Comparison of ENCODE assay signal across 8 cellular contexts in the genomic region with DNA sequence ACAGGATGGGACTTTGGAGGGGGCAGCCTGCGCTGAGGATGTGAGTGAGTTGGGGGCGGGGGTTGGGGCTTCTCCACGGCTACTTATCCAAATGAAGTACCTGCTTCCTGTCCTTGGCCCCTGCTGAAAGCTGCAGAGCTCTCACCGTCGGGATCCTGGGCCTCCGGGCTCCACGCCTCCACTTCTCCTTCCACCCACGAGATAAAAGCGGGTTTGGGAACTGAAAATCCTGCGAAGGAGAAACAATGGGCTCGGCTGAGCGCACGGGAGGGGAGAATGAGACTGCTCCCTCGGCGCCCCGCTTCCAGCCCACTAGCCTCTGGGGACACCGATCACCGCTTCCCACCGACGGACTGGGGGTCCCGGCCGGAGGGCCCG. TPM values are rescaled to one million over a fixed set of nuclear protein-coding genes. Genes with fewer than 3 reads are reported as not detected.
A peak's percentile ranks its signal among the peaks of the same experiment; 100 is the strongest.
DNase-seq lines count a peak whose midpoint lies in the region; ATAC-seq, FAIRE-seq and TF ChIP-seq lines count a peak whose summit lies in the region.

No MANE protein-coding gene starts in this region.

- peaks cover 27% of the 10 kb centered on the region for H3K4me1 ChIP-seq in CD4-positive, CD25-positive, alpha-beta regulatory T cell (ENCODE audit: control insufficient read depth, insufficient read depth, low read length, poor library complexity, severe bottlenecking)
- H3K4me1 ChIP-seq in iPS-20b (ENCODE audit: insufficient read depth, low read length) (peaks cover 3% of the 10 kb centered on the region; the same call in 1 of the 2 replicates), stomach (peaks cover 17 to 56% (median 41%) of the 10 kb centered on the region in 4 donors)

- H3K27me3 Mint-ChIP-seq in CD4-positive, CD25-positive, alpha-beta regulatory T cell, result no peaks in the 10 kb centered on the region
- H3K27me3 Mint-ChIP-seq in activated naive CD8-positive, alpha-beta T cell, result no peaks in the 10 kb centered on the region

- WGBS in stomach, 5 donors, result 0 to 3% (median 2%) methylated on average over 9 to 23 of the region's 23 CpGs

- peaks cover 12% of the 10 kb centered on the region for H3K36me3 ChIP-seq in CD4-positive, CD25-positive, alpha-beta regulatory T cell (ENCODE audit: control insufficient read depth, insufficient read depth, low read length)
- H3K36me3 ChIP-seq in iPS-20b (ENCODE audit: insufficient read depth, low read depth, low read length) (peaks cover 41% of the 10 kb centered on the region), stomach (peaks cover 15 to 34% (median 33%) of the 10 kb centered on the region in 4 donors)

- peak overlapping the region in 2 of 3 donors; percentile 65 to 87 for H3K27ac Mint-ChIP-seq in CD4-positive, CD25-positive, alpha-beta regulatory T cell
- H3K27ac Mint-ChIP-seq in activated naive CD8-positive, alpha-beta T cell, result peak overlapping the region; percentile 84

- H3K9ac ChIP-seq in iPS-20b (ENCODE audit: low read depth, low read length), result peak overlapping the region; percentile 95

- H3K4me3 ChIP-seq in CD4-positive, CD25-positive, alpha-beta regulatory T cell (ENCODE audit: low read depth, low read length), result peak overlapping the region; percentile 87
- H3K4me3 ChIP-seq in iPS-20b (ENCODE audit: low read length) (peak overlapping the region; percentile 93), stomach (peak overlapping the region; percentile 67 to 83 (median 72))

- TF ChIP-seq EP300 in stomach (IDR thresholded peaks at IDR 0.05), result no peak

- H3K36me3 Mint-ChIP-seq in CD4-positive, CD25-positive, alpha-beta regulatory T cell, result peaks cover 4% of the 10 kb centered on the region
- H3K36me3 Mint-ChIP-seq in activated naive CD8-positive, alpha-beta T cell, result peaks cover 2% of the 10 kb centered on the region

- no peaks in the 10 kb centered on the region for H3K27me3 ChIP-seq in CD4-positive, CD25-positive, alpha-beta regulatory T cell (ENCODE audit: control insufficient read depth, insufficient read depth, low read length)
- no peaks in the 10 kb centered on the region for H3K27me3 ChIP-seq in iPS-20b (ENCODE audit: insufficient read depth, low read length)
- H3K27me3 ChIP-seq in stomach, result no peaks in the 10 kb centered on the region

- peak overlapping the region; percentile 90 to 93 (median 91) for H3K4me3 Mint-ChIP-seq in CD4-positive, CD25-positive, alpha-beta regulatory T cell
- peak overlapping the region; percentile 89 for H3K4me3 Mint-ChIP-seq in activated naive CD8-positive, alpha-beta T cell

- DNase-seq in CD4-positive, CD25-positive, alpha-beta regulatory T cell, result peak in 1 of 3 donors; percentile 52
- DNase-seq in GM19238 (ENCODE audit: insufficient read length, low spot score), result peak; percentile 25
- peak; percentile 22 for DNase-seq in HT-29 (ENCODE audit: low spot score)
- no peak for DNase-seq in stomach
- DNase-seq in HTR-8/SVneo (ENCODE audit: insufficient read length, low spot score), result no peak
- no peak for DNase-seq in NCI-H1694 (lab: John Stamatoyannopoulos, UW)

- intact Hi-C loops in stomach (cut with DNase I; ENCODE audit: low total_unique reads), result no loop called here

- TF ChIP-seq CTCF in stomach (IDR thresholded peaks at IDR 0.05), result no peak

- no peak for FAIRE-seq in HTR-8/SVneo (lab: Jason Lieb, UNC)

- TF ChIP-seq POLR2A in stomach (IDR thresholded peaks at IDR 0.05), result no peak

- peaks cover 5 to 37% (median 10%) of the 10 kb centered on the region in 4 donors for H3K4me1 Mint-ChIP-seq in CD4-positive, CD25-positive, alpha-beta regulatory T cell
- H3K4me1 Mint-ChIP-seq in activated naive CD8-positive, alpha-beta T cell (ENCODE audit: low read depth), result peaks cover 28% of the 10 kb centered on the region

- no peaks in the 10 kb centered on the region for H3K9me3 Mint-ChIP-seq in CD4-positive, CD25-positive, alpha-beta regulatory T cell
- H3K9me3 Mint-ChIP-seq in activated naive CD8-positive, alpha-beta T cell (ENCODE audit: low read depth), result no peaks in the 10 kb centered on the region

- ATAC-seq in CD4-positive, CD25-positive, alpha-beta regulatory T cell (ENCODE audit: low read depth in 2 of 2), result no peak

- H3K9me3 ChIP-seq in CD4-positive, CD25-positive, alpha-beta regulatory T cell (ENCODE audit: control insufficient read depth in 2 of 2, low read length in 2 of 2), result no peaks in the 10 kb centered on the region
- H3K9me3 ChIP-seq in iPS-20b (ENCODE audit: insufficient read depth, low read depth, low read length), result no peaks in the 10 kb centered on the region
- H3K9me3 ChIP-seq in stomach, result no peaks in the 10 kb centered on the region

- peak overlapping the region; percentile 75 for H3K27ac ChIP-seq in CD4-positive, CD25-positive, alpha-beta regulatory T cell (ENCODE audit: insufficient read depth, low read length, poor library complexity, severe bottlenecking)
- peak overlapping the region; percentile 89 for H3K27ac ChIP-seq in iPS-20b (ENCODE audit: low read length)
- H3K27ac ChIP-seq in stomach, result peak overlapping the region; percentile 80 to 93 (median 91)

RNA-seq across cellular contexts. Expression of a gene that starts 0.5 kb away (rescaled TPM):
- 9.3 TPM for total RNA-seq in CD4-positive, CD25-positive, alpha-beta regulatory T cell
- polyA plus RNA-seq in CD4-positive, CD25-positive, alpha-beta regulatory T cell, result 1 to 10 TPM; 1.4 to 3.5 (median 2.5) TPM
- 7.7 and 12.2 TPM in 2 replicates for total RNA-seq in HT-29 (2014; rRNA removed; shearing (Covaris generic))
- total RNA-seq in stomach, result 10 to 100 TPM in 3 of 5 donors, 1 to 10 TPM in 2; 7.8 to 49.0 (median 10.3) TPM
- 1 to 10 TPM; 3.8 to 5.4 (median 4.6) TPM for polyA plus RNA-seq in stomach

RNA-seq across cellular contexts. Expression of a gene that starts 13.5 kb away (rescaled TPM):
- total RNA-seq in CD4-positive, CD25-positive, alpha-beta regulatory T cell, result 12.1 TPM
- polyA plus RNA-seq in CD4-positive, CD25-positive, alpha-beta regulatory T cell, result 10 to 100 TPM; 34.5 to 59.1 (median 50.5) TPM
- total RNA-seq in HT-29 (2014; rRNA removed; shearing (Covaris generic)), result 5.7 and 7.5 TPM in 2 replicates
- 100 to 1,000 TPM in 1 of 5 donors, 10 to 100 TPM in 3, 1 to 10 TPM in 1; 9.4 to 123 (median 18.3) TPM for total RNA-seq in stomach
- polyA plus RNA-seq in stomach, result 10 to 100 TPM; 25.2 to 26.1 (median 25.3) TPM

RNA-seq across cellular contexts. Expression of a gene that starts 25.2 kb away (rescaled TPM):
- total RNA-seq in CD4-positive, CD25-positive, alpha-beta regulatory T cell, result 14.0 TPM
- polyA plus RNA-seq in CD4-positive, CD25-positive, alpha-beta regulatory T cell, result 10 to 100 TPM in 2 of 4 donors, 1 to 10 TPM in 2; 8.1 to 16.0 (median 12.2) TPM
- total RNA-seq in HT-29 (2014; rRNA removed; shearing (Covaris generic)), result 4.9 and 7.7 TPM in 2 replicates
- total RNA-seq in stomach, result 10 to 100 TPM in 2 of 5 donors, 1 to 10 TPM in 2, under 1 TPM in 1; 0.58 to 86.4 (median 7.1) TPM
- 1 to 10 TPM; 2.0 to 4.4 (median 3.1) TPM for polyA plus RNA-seq in stomach

RNA-seq across cellular contexts. Expression of a gene that starts 26.8 kb away (rescaled TPM):
- total RNA-seq in CD4-positive, CD25-positive, alpha-beta regulatory T cell, result 15.6 TPM
- polyA plus RNA-seq in CD4-positive, CD25-positive, alpha-beta regulatory T cell, result 1 to 10 TPM; 4.8 to 6.5 (median 5.7) TPM
- 8.3 and 9.9 TPM in 2 replicates for total RNA-seq in HT-29 (2014; rRNA removed; shearing (Covaris generic))
- 100 to 1,000 TPM in 1 of 5 donors, 10 to 100 TPM in 3, 1 to 10 TPM in 1; 3.5 to 107 (median 13.4) TPM for total RNA-seq in stomach
- 1 to 10 TPM; 3.9 to 7.8 (median 6.8) TPM for polyA plus RNA-seq in stomach

RNA-seq across cellular contexts. Expression of a gene that starts 50.4 kb away (rescaled TPM):
- total RNA-seq in CD4-positive, CD25-positive, alpha-beta regulatory T cell, result 5.0 TPM
- 1 to 10 TPM; 6.4 to 9.4 (median 8.6) TPM for polyA plus RNA-seq in CD4-positive, CD25-positive, alpha-beta regulatory T cell
- total RNA-seq in HT-29 (2014; rRNA removed; shearing (Covaris generic)), result 7.9 and 8.8 TPM in 2 replicates
- 10 to 100 TPM; 10.3 to 18.7 (median 12.9) TPM for total RNA-seq in stomach
- 1 to 10 TPM; 6.2 to 7.8 (median 7.3) TPM for polyA plus RNA-seq in stomach

Comparison
In these comparisons a context has a peak if more than half of its experiments do, and no peak if none do; other contexts are left out.
1. DNase-seq: peak in GM19238 (single experiment) and HT-29 (single experiment); none in stomach (single experiment), HTR-8/SVneo (single experiment) and NCI-H1694 (single experiment).
2. Peak in every context shown above with its lines, with median percentiles within 50 percentile points of each other: H3K27ac ChIP-seq and H3K4me3 ChIP-seq.